In genomic region chr1:15245593-15246325, GRCh38 we compare ENCODE assay signal across 11 cellular contexts. TPM values are rescaled to one million over a fixed set of nuclear protein-coding genes. Genes with fewer than 3 reads are reported as not detected.
DNase-seq lines count a peak whose midpoint lies in the region; ATAC-seq and TF ChIP-seq lines count a peak whose summit lies in the region.
"Had no signal": no experiment of that assay in that cellular context is flagged by ENCODE, and none has a peak within 500 bp of the region (broad histone marks: within the 10 kb centered on the region; RNA-seq: fewer than 3 reads in every experiment).

No MANE protein-coding gene starts in this region.

- no peak for TF ChIP-seq CTCF in fibroblast of mammary gland (conservative IDR thresholded peaks at IDR 0.05; ENCODE audit: control insufficient read depth, insufficient read depth, low read depth, low read length)

- ATAC-seq in sciatic nerve, result peak; percentile 60
- no peak for ATAC-seq in activated CD8-positive, alpha-beta memory T cell treated with anti-CD3 and anti-CD28 coated beads, Interleukin-2, amount 10 ng/mL, durations not matched to agents 7 days and 5 days
- ATAC-seq: activated T-cell treated with anti-CD3 and anti-CD28 coated beads, Interleukin-2, amount 50 U/mL, for 72 hours had no signal

- peaks cover 9% of the 10 kb centered on the region for H3K36me3 Mint-ChIP-seq in activated CD8-positive, alpha-beta memory T cell treated with anti-CD3 and anti-CD28 coated beads, Interleukin-2, amount 10 ng/mL, durations not matched to agents 7 days and 5 days

- H3K4me3 ChIP-seq in fibroblast of mammary gland (ENCODE audit: control insufficient read depth, low read depth, low read length), result no peak overlapping the region

- H3K4me3 Mint-ChIP-seq in activated CD8-positive, alpha-beta memory T cell treated with anti-CD3 and anti-CD28 coated beads, Interleukin-2, amount 10 ng/mL, durations not matched to agents 7 days and 5 days, result no peak overlapping the region

- peaks cover 32% of the 10 kb centered on the region for H3K4me1 Mint-ChIP-seq in activated CD8-positive, alpha-beta memory T cell treated with anti-CD3 and anti-CD28 coated beads, Interleukin-2, amount 10 ng/mL, durations not matched to agents 7 days and 5 days

- H3K9me3 Mint-ChIP-seq in activated CD8-positive, alpha-beta memory T cell treated with anti-CD3 and anti-CD28 coated beads, Interleukin-2, amount 10 ng/mL, durations not matched to agents 7 days and 5 days (ENCODE audit: low read depth), result peaks cover 5% of the 10 kb centered on the region

- intact Hi-C loops in sciatic nerve (cut with DNase I), result no loop called here

- H3K27ac Mint-ChIP-seq in activated CD8-positive, alpha-beta memory T cell treated with anti-CD3 and anti-CD28 coated beads, Interleukin-2, amount 10 ng/mL, durations not matched to agents 7 days and 5 days, result no peak overlapping the region
- H3K27ac Mint-ChIP-seq: activated T-cell treated with anti-CD3 and anti-CD28 coated beads, Interleukin-2, amount 50 U/mL, for 72 hours had no signal

- CTCF ChIA-PET in activated CD8-positive, alpha-beta memory T cell treated with anti-CD3 and anti-CD28 coated beads, Interleukin-2, amount 10 ng/mL, durations not matched to agents 7 days and 5 days (lab: Charles Lee), result no interaction called here

- peaks cover 86% of the 10 kb centered on the region for H3K27me3 Mint-ChIP-seq in activated CD8-positive, alpha-beta memory T cell treated with anti-CD3 and anti-CD28 coated beads, Interleukin-2, amount 10 ng/mL, durations not matched to agents 7 days and 5 days

- DNase-seq in GM04504 (ENCODE audit: low read depth) (peak; percentile 54), SKM-1 treated with dmso at 0.1 percent for 144 hours (lab: John Stamatoyannopoulos, UW; ENCODE audit: unreplicated experiment) (peak; percentile 72), fibroblast of mammary gland (ENCODE audit: low read depth) (peak; percentile 62), sciatic nerve (ENCODE audit: low spot score) (no peak), superior temporal gyrus (ENCODE audit: extremely low spot score) (no peak), NCI-H446 (lab: John Stamatoyannopoulos, UW) (no peak), nucleus accumbens (lab: John Stamatoyannopoulos, UW) (no peak)
- DNase-seq in activated CD8-positive, alpha-beta memory T cell treated with anti-CD3 and anti-CD28 coated beads, Interleukin-2, amount 10 ng/mL, durations not matched to agents 7 days and 5 days, result no peak
- DNase-seq: activated T-cell treated with anti-CD3 and anti-CD28 coated beads, Interleukin-2, amount 50 U/mL, for 72 hours; effector CD4-positive, alpha-beta T cell; retina had no signal

RNA-seq across cellular contexts. Expression of gene FHAD1, which starts 1.3 kb away (rescaled TPM):
- 3.1 TPM for total RNA-seq in sciatic nerve
- total RNA-seq in activated CD8-positive, alpha-beta memory T cell treated with anti-CD3 and anti-CD28 coated beads, Interleukin-2, amount 10 ng/mL, durations not matched to agents 7 days and 5 days, result not detected

Comparison
In these comparisons a context has a peak if more than half of its experiments do, and no peak if none do; other contexts are left out.
1. DNase-seq: peak in GM04504 (single experiment), SKM-1 treated with dmso at 0.1 percent for 144 hours (single experiment) and fibroblast of mammary gland (single experiment); none in sciatic nerve (single experiment), superior temporal gyrus (single experiment), NCI-H446 (0 of 2), nucleus accumbens (0 of 56) and activated CD8-positive, alpha-beta memory T cell treated with anti-CD3 and anti-CD28 coated beads, Interleukin-2, amount 10 ng/mL, durations not matched to agents 7 days and 5 days (single experiment).